ENCODE assay signal across 12 cellular contexts in genomic region chr11:64698427-64698826, GRCh38. TPM values are rescaled to one million over a fixed set of nuclear protein-coding genes. Genes with fewer than 3 reads are reported as not detected.
"Had no signal": no experiment of that assay in that cellular context is flagged by ENCODE, and none has a peak within 500 bp of the region (broad histone marks: within the 10 kb centered on the region; RNA-seq: fewer than 3 reads in every experiment).

No MANE protein-coding gene starts in this region.

- H3K27ac Mint-ChIP-seq: GM23338, HFFc6, IgD-negative memory B cell had no signal

- H3K4me3 ChIP-seq: GM23338, HAP-1 had no signal

- H3K27ac ChIP-seq: HL-60, KMS-11 had no signal

- H2AFZ ChIP-seq: GM23338 had no signal

- ATAC-seq: GM23338, HCT116, HepG2 had no signal

- H3K4me2 ChIP-seq: GM23338, KMS-11 had no signal

- H3K36me3 ChIP-seq: HAP-1 had no signal

- DNase-seq: H7, HFFc6, KBM-7 had no signal

- H3K9me3 ChIP-seq: HAP-1 had no signal

- H3K4me1 ChIP-seq: HAP-1 had no signal

- H3K4me3 Mint-ChIP-seq: GM23338, HFFc6, IgD-negative memory B cell had no signal

- H3K36me3 Mint-ChIP-seq: IgD-negative memory B cell had no signal

- H3K9me3 Mint-ChIP-seq: HFFc6, IgD-negative memory B cell had no signal

RNA-seq across cellular contexts. Expression of gene NRXN2, which starts 24.6 kb away (rescaled TPM):
- total RNA-seq: HepG2 had no signal
- polyA plus RNA-seq: HepG2, IgD-negative memory B cell had no signal

RNA-seq across cellular contexts. Expression of gene RASGRP2, which starts 45.5 kb away (rescaled TPM):
- total RNA-seq: H4, HepG2, HT1080 had no signal
